Comparison of ENCODE assay signal across 8 cellular contexts in genomic region chr7:151226560-151226874, GRCh38. TPM values are rescaled to one million over a fixed set of nuclear protein-coding genes. Genes with fewer than 3 reads are reported as not detected.
DNase-seq lines count a peak whose midpoint lies in the region; ATAC-seq and TF ChIP-seq lines count a peak whose summit lies in the region.

No MANE protein-coding gene starts in this region.

- H3K27ac ChIP-seq in body of pancreas, result peak overlapping the region in 2 of 4 donors; percentile 81

- H3K4me3 ChIP-seq in body of pancreas (peak overlapping the region; percentile 65 to 80), mononuclear cell (ENCODE audit: low read length) (peak overlapping the region; percentile 54)

- TF ChIP-seq CTCF in CD14-positive monocyte (IDR thresholded peaks at IDR 0.05) (no peak), body of pancreas (IDR thresholded peaks at IDR 0.05) (no peak), GM13976 (IDR thresholded peaks at IDR 0.05; ENCODE audit: borderline replicate concordance, control extremely low read depth, extremely low read depth, insufficient read depth, missing control alignments) (no peak)

- no peaks in the 10 kb centered on the region for H3K9me3 Mint-ChIP-seq in CD14-positive monocyte

- peaks cover 28% of the 10 kb centered on the region for H3K4me1 Mint-ChIP-seq in CD14-positive monocyte

- H3K4me1 ChIP-seq in body of pancreas (peaks cover 23% of the 10 kb centered on the region), mononuclear cell (ENCODE audit: insufficient read depth, low read length) (peaks cover 23% of the 10 kb centered on the region)

- intact Hi-C loops in CD14-positive monocyte (cut with micrococcal nuclease) (loop anchor here (2.0 to 10.0 kb wide), 3 partner anchors 16 to 288 kb away; partner anchors contain the start of gene RHEB (in 1 of the 2)), body of pancreas (cut with DNase I) (no loop called here)

- ATAC-seq in HG03045 (IDR thresholded peaks at IDR 0.05; ENCODE audit: unreplicated experiment), result peak; percentile 8
- ATAC-seq in body of pancreas, result no peak
- no peak for ATAC-seq in GM21381 (IDR thresholded peaks at IDR 0.05; ENCODE audit: unreplicated experiment)

- H3K4me3 Mint-ChIP-seq in CD14-positive monocyte, result peak overlapping the region; percentile 93 to 96

- H3K27me3 ChIP-seq in body of pancreas, result no peaks in the 10 kb centered on the region
- H3K27me3 ChIP-seq in mononuclear cell (ENCODE audit: insufficient read depth, low read length), result no peaks in the 10 kb centered on the region

- in situ Hi-C loops in GM13976 (cut with MboI; ENCODE audit: low sequenced_read_pairs, unreplicated experiment), result no loop called here

- peaks cover 0 to 3% (median 0%) of the 10 kb centered on the region in 3 donors for H3K27me3 Mint-ChIP-seq in CD14-positive monocyte (ENCODE audit: low read depth in 3 of 3)

- DNase-seq in CD14-positive monocyte (ENCODE audit: low spot score) (no peak), body of pancreas (no peak), GM13976 (ENCODE audit: low spot score) (no peak), GDM1 (lab: John Stamatoyannopoulos, UW) (no peak), NCI-H2029 (lab: John Stamatoyannopoulos, UW) (no peak)

- WGBS in body of pancreas, 2 donors, result 1 to 4% methylated on average over 15 of the region's 15 CpGs

- H3K36me3 ChIP-seq in body of pancreas (replicated peaks in 1 of 2; ENCODE audit: insufficient read depth in 1 of 2, low read depth in 2 of 2), result peaks cover 0 to 9% of the 10 kb centered on the region in 2 donors

- H3K9me3 ChIP-seq in body of pancreas, result no peaks in the 10 kb centered on the region
- H3K9me3 ChIP-seq in mononuclear cell (ENCODE audit: low read depth, low read length), result no peaks in the 10 kb centered on the region

- TF ChIP-seq POLR2A in body of pancreas (IDR thresholded peaks at IDR 0.05), result no peak

- H3K27ac Mint-ChIP-seq in CD14-positive monocyte, result peak overlapping the region; percentile 90 to 97 (median 93)

- H3K36me3 Mint-ChIP-seq in CD14-positive monocyte, result peaks cover 34 to 39% of the 10 kb centered on the region in 2 donors

RNA-seq across cellular contexts. Expression of gene ABCF2, which starts 0.5 kb away (rescaled TPM):
- 10 to 100 TPM; 18.0 to 22.0 TPM for polyA plus RNA-seq in CD14-positive monocyte
- total RNA-seq in body of pancreas (10 to 100 TPM; 11.9 to 13.5 TPM), mononuclear cell (9.7 TPM)

RNA-seq across cellular contexts. Expression of gene CHPF2, which starts 5.8 kb away (rescaled TPM):
- 10 to 100 TPM; 34.4 to 36.0 TPM for polyA plus RNA-seq in CD14-positive monocyte
- 10 to 100 TPM; 24.4 to 52.1 TPM for total RNA-seq in body of pancreas
- 25.0 TPM for total RNA-seq in mononuclear cell

RNA-seq across cellular contexts. Expression of gene H2BK1, which starts 16.2 kb away (rescaled TPM):
- polyA plus RNA-seq in CD14-positive monocyte, result not detected
- total RNA-seq in body of pancreas, result not detected
- total RNA-seq in mononuclear cell, result not detected

RNA-seq across cellular contexts. Expression of gene SMARCD3, which starts 22.0 kb away (rescaled TPM):
- 100 to 1,000 TPM; 104 to 112 TPM for polyA plus RNA-seq in CD14-positive monocyte
- total RNA-seq in body of pancreas (10 to 100 TPM; 22.3 to 37.2 TPM), mononuclear cell (35.8 TPM)

RNA-seq across cellular contexts. Expression of gene ASB10, which starts 39.5 kb away (rescaled TPM):
- not detected for polyA plus RNA-seq in CD14-positive monocyte
- total RNA-seq in body of pancreas, result not detected
- not detected for total RNA-seq in mononuclear cell
